1 cellular context compared by ENCODE assay signal in genomic region chr1:14929547-14930223, GRCh38.
TF ChIP-seq lines count a peak whose summit lies in the region.

No MANE protein-coding gene starts in this region.

TF ChIP-seq in K562, 482 proteins besides CTCF, POLR2A, EP300 and RAD21 (continued from another document and continues in another):
- TF ChIP-seq, protein P1, sequence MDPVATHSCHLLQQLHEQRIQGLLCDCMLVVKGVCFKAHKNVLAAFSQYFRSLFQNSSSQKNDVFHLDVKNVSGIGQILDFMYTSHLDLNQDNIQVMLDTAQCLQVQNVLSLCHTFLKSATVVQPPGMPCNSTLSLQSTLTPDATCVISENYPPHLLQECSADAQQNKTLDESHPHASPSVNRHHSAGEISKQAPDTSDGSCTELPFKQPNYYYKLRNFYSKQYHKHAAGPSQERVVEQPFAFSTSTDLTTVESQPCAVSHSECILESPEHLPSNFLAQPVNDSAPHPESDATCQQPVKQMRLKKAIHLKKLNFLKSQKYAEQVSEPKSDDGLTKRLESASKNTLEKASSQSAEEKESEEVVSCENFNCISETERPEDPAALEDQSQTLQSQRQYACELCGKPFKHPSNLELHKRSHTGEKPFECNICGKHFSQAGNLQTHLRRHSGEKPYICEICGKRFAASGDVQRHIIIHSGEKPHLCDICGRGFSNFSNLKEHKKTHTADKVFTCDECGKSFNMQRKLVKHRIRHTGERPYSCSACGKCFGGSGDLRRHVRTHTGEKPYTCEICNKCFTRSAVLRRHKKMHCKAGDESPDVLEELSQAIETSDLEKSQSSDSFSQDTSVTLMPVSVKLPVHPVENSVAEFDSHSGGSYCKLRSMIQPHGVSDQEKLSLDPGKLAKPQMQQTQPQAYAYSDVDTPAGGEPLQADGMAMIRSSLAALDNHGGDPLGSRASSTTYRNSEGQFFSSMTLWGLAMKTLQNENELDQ (CRISPR knock-in tag; IDR thresholded peaks at IDR 0.05; ENCODE audit: borderline replicate concordance), result no peak
- TF ChIP-seq SNRNP70 (optimal IDR thresholded peaks at IDR 0.05; ENCODE audit: low read depth, low read length) (no peak), FUS (optimal IDR thresholded peaks at IDR 0.05; ENCODE audit: low read depth, low read length) (no peak), CCAR2 (IDR thresholded peaks at IDR 0.05; ENCODE audit: low read depth, low read length) (no peak), ZNF263 (CRISPR knock-in tag; IDR thresholded peaks at IDR 0.05; ENCODE audit: borderline replicate concordance) (no peak), PCBP1 (IDR thresholded peaks at IDR 0.05; ENCODE audit: low read depth, low read length, poor library complexity, severe bottlenecking) (no peak), TARDBP (IDR thresholded peaks at IDR 0.05) (no peak), HMG20B (CRISPR knock-in tag; IDR thresholded peaks at IDR 0.05) (no peak), BMI1 (IDR thresholded peaks at IDR 0.05; ENCODE audit: low read length) (no peak), ZBTB17 (CRISPR knock-in tag; IDR thresholded peaks at IDR 0.05) (no peak), HSF4 (CRISPR knock-in tag; IDR thresholded peaks at IDR 0.05; ENCODE audit: borderline replicate concordance) (no peak), NCOA4 (IDR thresholded peaks at IDR 0.05; ENCODE audit: partially characterized antibody) (no peak), SIX5 (IDR thresholded peaks at IDR 0.05; ENCODE audit: borderline replicate concordance in 1 of 2, insufficient read depth in 1 of 2, low read depth in 1 of 2, low read length in 2 of 2) (no peak), PPARD (CRISPR knock-in tag; IDR thresholded peaks at IDR 0.05) (no peak), CBX8 (IDR thresholded peaks at IDR 0.05; ENCODE audit: borderline replicate concordance, extremely low read depth, low read depth, low read length, poor library complexity, severe bottlenecking) (no peak), KLF16 (IDR thresholded peaks at IDR 0.05) (no peak), ZKSCAN1 (IDR thresholded peaks at IDR 0.05; ENCODE audit: low read depth, low read length) (no peak), RBM22 (IDR thresholded peaks at IDR 0.05; ENCODE audit: low read depth, low read length, poor library complexity, severe bottlenecking) (no peak), DACH1 (IDR thresholded peaks at IDR 0.05; ENCODE audit: partially characterized antibody) (no peak), NCOA2 (IDR thresholded peaks at IDR 0.05; ENCODE audit: partially characterized antibody in 2 of 2) (no peak), OTX1 (CRISPR knock-in tag; IDR thresholded peaks at IDR 0.05) (no peak), ZNF165 (CRISPR knock-in tag; IDR thresholded peaks at IDR 0.05; ENCODE audit: borderline replicate concordance) (no peak), ZNF79 (CRISPR knock-in tag; IDR thresholded peaks at IDR 0.05; ENCODE audit: low read depth) (no peak), E2F3 (CRISPR knock-in tag; IDR thresholded peaks at IDR 0.05) (no peak), TBP (optimal IDR thresholded peaks at IDR 0.05; ENCODE audit: low read depth, low read length) (no peak), SRF (CRISPR knock-in tag; IDR thresholded peaks at IDR 0.05) (no peak), ZNF318 (IDR thresholded peaks at IDR 0.05; ENCODE audit: borderline replicate concordance in 1 of 2, low read depth in 1 of 2) (peak in 1 of 2 experiments; percentile 86; a peak in 2 of 4 replicates), ARID3B (CRISPR knock-in tag; IDR thresholded peaks at IDR 0.05; ENCODE audit: borderline replicate concordance) (no peak), RNF219 (CRISPR knock-in tag; IDR thresholded peaks at IDR 0.05) (no peak), JUND (IDR thresholded peaks at IDR 0.05; ENCODE audit: borderline replicate concordance, low read depth, low read length) (peak; percentile 96), JUND (tag; IDR thresholded peaks at IDR 0.05; ENCODE audit: borderline replicate concordance, low read depth, low read length) (peak; percentile 93; the same call in 2 of the 3 replicates), ZNF75A (CRISPR knock-in tag; IDR thresholded peaks at IDR 0.05) (no peak), ZNF695 (CRISPR knock-in tag; IDR thresholded peaks at IDR 0.05) (no peak), FOXP4 (CRISPR knock-in tag; IDR thresholded peaks at IDR 0.05; ENCODE audit: borderline replicate concordance) (no peak), ARID3A (IDR thresholded peaks at IDR 0.05; ENCODE audit: borderline replicate concordance, low read depth, low read length) (no peak), NUFIP1 (IDR thresholded peaks at IDR 0.05; ENCODE audit: partially characterized antibody) (no peak)
- TF ChIP-seq, protein P2, sequence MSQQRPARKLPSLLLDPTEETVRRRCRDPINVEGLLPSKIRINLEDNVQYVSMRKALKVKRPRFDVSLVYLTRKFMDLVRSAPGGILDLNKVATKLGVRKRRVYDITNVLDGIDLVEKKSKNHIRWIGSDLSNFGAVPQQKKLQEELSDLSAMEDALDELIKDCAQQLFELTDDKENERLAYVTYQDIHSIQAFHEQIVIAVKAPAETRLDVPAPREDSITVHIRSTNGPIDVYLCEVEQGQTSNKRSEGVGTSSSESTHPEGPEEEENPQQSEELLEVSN (IDR thresholded peaks at IDR 0.05; ENCODE audit: borderline replicate concordance in 1 of 2, extremely low read depth in 1 of 2, insufficient read depth in 1 of 2, insufficient read length in 1 of 2, low read depth in 1 of 2, low read length in 1 of 2, poor library complexity in 1 of 2, severe bottlenecking in 1 of 2), result no peak
- TF ChIP-seq, protein P3, sequence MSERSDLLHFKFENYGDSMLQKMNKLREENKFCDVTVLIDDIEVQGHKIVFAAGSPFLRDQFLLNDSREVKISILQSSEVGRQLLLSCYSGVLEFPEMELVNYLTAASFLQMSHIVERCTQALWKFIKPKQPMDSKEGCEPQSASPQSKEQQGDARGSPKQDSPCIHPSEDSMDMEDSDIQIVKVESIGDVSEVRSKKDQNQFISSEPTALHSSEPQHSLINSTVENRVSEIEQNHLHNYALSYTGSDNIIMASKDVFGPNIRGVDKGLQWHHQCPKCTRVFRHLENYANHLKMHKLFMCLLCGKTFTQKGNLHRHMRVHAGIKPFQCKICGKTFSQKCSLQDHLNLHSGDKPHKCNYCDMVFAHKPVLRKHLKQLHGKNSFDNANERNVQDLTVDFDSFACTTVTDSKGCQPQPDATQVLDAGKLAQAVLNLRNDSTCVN (CRISPR knock-in tag; IDR thresholded peaks at IDR 0.05), result no peak
